Comparison of ENCODE assay signal across 15 cellular contexts in genomic region chr1:213369465-213369864, GRCh38.
"Had no signal": no experiment of that assay in that cellular context is flagged by ENCODE, and none has a peak within 500 bp of the region (broad histone marks: within the 10 kb centered on the region; RNA-seq: fewer than 3 reads in every experiment).

No MANE protein-coding gene starts in this region.

- DNase-seq: activated CD4-positive, alpha-beta T cell treated with anti-CD3 and anti-CD28 coated beads for 4 hours; activated CD8-positive, alpha-beta T cell treated with anti-CD3 and anti-CD28 coated beads, Interleukin-2, amount 10 ng/mL, durations not matched to agents 7 days and 5 days; activated naive CD4-positive, alpha-beta T cell treated with Interleukin-2 at 50 U/mL for 16 hours; activated naive CD8-positive, alpha-beta T cell treated with anti-CD3 and anti-CD28 coated beads, Interleukin-2, amount 50 U/mL, for 24 hours; colonic mucosa; effector CD4-positive, alpha-beta T cell; foreskin melanocyte; left colon; mucosa of descending colon; occipital lobe; stimulated activated CD4-positive, alpha-beta T cell treated with anti-CD3 and anti-CD28 coated beads, Interleukin-4, amount 100 ng/mL, for 1 hour; stimulated activated CD8-positive, alpha-beta memory T cell treated with anti-CD3 and anti-CD28 coated beads, Interleukin-4, amount 100 ng/mL, for 48 hours; upper lobe of left lung had no signal

- H3K4me3 ChIP-seq: ascending aorta, colonic mucosa, mucosa of descending colon, upper lobe of left lung had no signal

- H3K27me3 ChIP-seq: ascending aorta, colonic mucosa, upper lobe of left lung had no signal

- H3K27ac ChIP-seq: ascending aorta, colonic mucosa, upper lobe of left lung had no signal

- ATAC-seq: activated CD8-positive, alpha-beta T cell treated with anti-CD3 and anti-CD28 coated beads, Interleukin-2, amount 10 ng/mL, durations not matched to agents 7 days and 5 days; activated naive CD8-positive, alpha-beta T cell treated with anti-CD3 and anti-CD28 coated beads, Interleukin-2, amount 50 U/mL, for 24 hours; left colon; mucosa of descending colon; natural killer cell treated with Interleukin-12 subunit alpha and Interleukin-12 subunit beta and Interleukin-15 and Interleukin-18, amount 100 ng/mL, for 72 hours had no signal

- H3K9me3 ChIP-seq: ascending aorta, colonic mucosa, mucosa of descending colon, upper lobe of left lung had no signal

- H3K36me3 ChIP-seq: ascending aorta, colonic mucosa, upper lobe of left lung had no signal

- H3K4me1 ChIP-seq: ascending aorta, colonic mucosa, upper lobe of left lung had no signal
